In genomic region chr13:27171244-27171829, GRCh38 we compare ENCODE assay signal across 1 cellular context.
TF ChIP-seq lines count a peak whose summit lies in the region.

USP12 (minus strand) TSS chr13:27171811; CDS start chr13:27171639, 172 bp downstream.

TF ChIP-seq in GM12878, 131 proteins besides CTCF, POLR2A, EP300 and RAD21 (continued from another document):
- TF ChIP-seq BHLHE40 (IDR thresholded peaks at IDR 0.05; ENCODE audit: borderline replicate concordance in 1 of 2, low read depth in 2 of 2, low read length in 1 of 2) (peak in 1 of 2 experiments; percentile 26; a peak in 1 of 4 replicates), ETV6 (conservative IDR thresholded peaks at IDR 0.05 in 1 of 2, IDR thresholded peaks at IDR 0.05 in 1 of 2; ENCODE audit: borderline replicate concordance in 1 of 2, low read depth in 1 of 2) (no peak), POLR2AphosphoS5 (IDR thresholded peaks at IDR 0.05; ENCODE audit: low read length) (0 out of 2 replicates have a peak, but pooled peaks have one; percentile 24), CBX5 (IDR thresholded peaks at IDR 0.05; ENCODE audit: low read depth) (no peak), USF2 (IDR thresholded peaks at IDR 0.05; ENCODE audit: borderline replicate concordance, low read depth, low read length) (no peak), TARDBP (IDR thresholded peaks at IDR 0.05; ENCODE audit: borderline replicate concordance) (no peak), PBX3 (IDR thresholded peaks at IDR 0.05; ENCODE audit: insufficient replicate concordance, low read depth, low read length) (no peak), SKIL (IDR thresholded peaks at IDR 0.05; ENCODE audit: low read depth, poor library complexity, severe bottlenecking) (no peak), POU2F2 (IDR thresholded peaks at IDR 0.05; ENCODE audit: borderline replicate concordance, low read depth, low read length) (no peak), LARP7 (IDR thresholded peaks at IDR 0.05) (no peak), MTA2 (IDR thresholded peaks at IDR 0.05; ENCODE audit: low read depth) (no peak), BACH1 (IDR thresholded peaks at IDR 0.05; ENCODE audit: borderline replicate concordance) (0 out of 2 replicates have a peak, but pooled peaks have one; percentile 22)
